ENCODE assay signal across 15 cellular contexts in the genomic region with DNA sequence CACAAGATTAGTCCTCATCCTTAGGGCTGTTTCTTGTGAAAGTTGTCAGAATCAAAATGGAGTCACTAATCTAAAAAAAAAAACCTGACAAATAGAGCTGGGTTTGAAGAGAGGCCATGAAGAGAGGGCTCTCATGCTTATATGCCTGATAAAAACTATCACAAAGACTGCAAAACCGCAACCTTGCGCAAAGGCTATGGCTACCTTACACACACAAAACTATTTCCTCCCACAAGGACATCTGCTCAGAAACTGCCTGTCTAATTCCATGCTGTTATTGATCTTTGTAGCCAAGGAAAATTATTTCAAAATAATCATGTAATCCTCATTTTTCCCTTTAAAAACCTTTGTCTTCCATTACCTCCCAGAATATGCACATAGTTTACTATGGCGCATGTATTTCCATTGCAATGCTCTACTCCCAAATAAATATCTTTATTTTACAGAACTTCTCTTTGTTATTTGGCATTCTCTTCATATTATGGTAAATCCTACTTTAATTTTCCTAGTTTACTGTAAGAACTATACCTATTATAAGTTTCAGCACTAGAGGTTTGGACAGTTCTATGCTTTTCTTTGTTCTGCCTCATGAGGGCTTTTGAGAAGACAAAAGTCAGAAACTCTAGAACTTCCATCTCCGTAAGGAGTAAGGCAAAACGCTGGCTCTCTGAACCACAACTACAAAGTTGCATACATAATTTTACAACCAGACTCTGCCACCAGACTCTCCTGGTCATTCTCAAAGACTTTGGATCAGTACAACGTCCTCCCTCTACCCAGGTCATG. TPM values are rescaled to one million over a fixed set of nuclear protein-coding genes. Genes with fewer than 3 reads are reported as not detected.
A peak's percentile ranks its signal among the peaks of the same experiment; 100 is the strongest.
DNase-seq lines count a peak whose midpoint lies in the region; ATAC-seq and TF ChIP-seq lines count a peak whose summit lies in the region.
"Had no signal": no experiment of that assay in that cellular context is flagged by ENCODE, and none has a peak within 500 bp of the region (broad histone marks: within the 10 kb centered on the region; RNA-seq: fewer than 3 reads in every experiment).

No MANE protein-coding gene starts in this region.

- peak; percentile 44 for DNase-seq in EH (ENCODE audit: low read depth)
- peak; percentile 43 for DNase-seq in M059J (ENCODE audit: low read depth)
- peak; percentile 51 for DNase-seq in amniotic epithelial cell (ENCODE audit: low read depth)
- peak; percentile 7 for DNase-seq in kidney glomerular epithelial cell (lab: John Stamatoyannopoulos, UW)
- no peak for DNase-seq in Calu3
- DNase-seq in substantia nigra (lab: John Stamatoyannopoulos, UW), result no peak
- DNase-seq in activated CD4-positive, alpha-beta T cell treated with anti-CD3 and anti-CD28 coated beads, Interleukin-2, amount 50 U/mL, for 4 hours, result no peak
- DNase-seq: activated CD4-positive, alpha-beta T cell treated with anti-CD3 and anti-CD28 coated beads, Interleukin-2, amount 10 ng/mL, durations not matched to agents 7 days and 5 days; effector CD4-positive, alpha-beta T cell; mucosa of descending colon; right cardiac atrium; tibial artery had no signal

- no TSS peak for BruUV-seq in Calu3 (replicated peaks; lab: Mats Ljungman, UMichigan)

- H3K36me3 Mint-ChIP-seq in Calu3 (ENCODE audit: insufficient read depth, unreplicated experiment), result no peaks in the 10 kb centered on the region
- H3K36me3 Mint-ChIP-seq: activated naive CD4-positive, alpha-beta T cell treated with anti-CD3 and anti-CD28 coated beads, Interleukin-2, amount 50 U/mL, for 24 hours had no signal

- intact Hi-C loops in Calu3 (cut with micrococcal nuclease; ENCODE audit: unreplicated experiment), result no loop called here

- no peak for TF ChIP-seq CTCF in Calu3 (IDR thresholded peaks at IDR 0.05; ENCODE audit: unreplicated experiment)

- H3K27ac Mint-ChIP-seq in Calu3 (ENCODE audit: unreplicated experiment), result no peak overlapping the region
- H3K27ac Mint-ChIP-seq: activated CD4-positive, alpha-beta T cell treated with anti-CD3 and anti-CD28 coated beads, Interleukin-2, amount 10 ng/mL, durations not matched to agents 7 days and 5 days; activated naive CD4-positive, alpha-beta T cell treated with anti-CD3 and anti-CD28 coated beads, Interleukin-2, amount 50 U/mL, for 24 hours had no signal

- H3K4me1 Mint-ChIP-seq in Calu3 (ENCODE audit: low read depth, unreplicated experiment), result no peaks in the 10 kb centered on the region
- H3K4me1 Mint-ChIP-seq: activated CD4-positive, alpha-beta T cell treated with anti-CD3 and anti-CD28 coated beads, Interleukin-2, amount 10 ng/mL, durations not matched to agents 7 days and 5 days; activated naive CD4-positive, alpha-beta T cell treated with anti-CD3 and anti-CD28 coated beads, Interleukin-2, amount 50 U/mL, for 24 hours had no signal

- peaks cover 69% of the 10 kb centered on the region for H3K27me3 Mint-ChIP-seq in Calu3 (ENCODE audit: unreplicated experiment)

- CTCF ChIA-PET in Calu3 (lab: Charles Lee), result no interaction called here

- peaks cover 2% of the 10 kb centered on the region for H3K9me3 Mint-ChIP-seq in Calu3 (ENCODE audit: low read depth, unreplicated experiment)
- H3K9me3 Mint-ChIP-seq: activated CD4-positive, alpha-beta T cell treated with anti-CD3 and anti-CD28 coated beads, Interleukin-2, amount 10 ng/mL, durations not matched to agents 7 days and 5 days; activated naive CD4-positive, alpha-beta T cell treated with anti-CD3 and anti-CD28 coated beads, Interleukin-2, amount 50 U/mL, for 24 hours had no signal

- no peak overlapping the region for H3K27ac ChIP-seq in substantia nigra (ENCODE audit: low read depth, low read length, poor library complexity, severe bottlenecking)
- H3K27ac ChIP-seq: SJCRH30, tibial artery had no signal

- no peak overlapping the region for H3K4me3 Mint-ChIP-seq in Calu3 (ENCODE audit: low read depth, unreplicated experiment)
- H3K4me3 Mint-ChIP-seq: activated CD4-positive, alpha-beta T cell treated with anti-CD3 and anti-CD28 coated beads, Interleukin-2, amount 10 ng/mL, durations not matched to agents 7 days and 5 days; activated naive CD4-positive, alpha-beta T cell treated with anti-CD3 and anti-CD28 coated beads, Interleukin-2, amount 50 U/mL, for 24 hours had no signal

- no peak for ATAC-seq in GM21515 (IDR thresholded peaks at IDR 0.05; ENCODE audit: unreplicated experiment)
- ATAC-seq: mucosa of descending colon, right cardiac atrium had no signal

RNA-seq across cellular contexts. Expression of a gene that starts 9.6 kb away (rescaled TPM):
- not detected in 2 replicates for total RNA-seq in M059J (2014; rRNA removed; shearing (Covaris generic))
- 0.32 TPM in 1 of 2 replicates, not detected in the other for total RNA-seq in Calu3 (2022)
- total RNA-seq: activated CD4-positive, alpha-beta T cell treated with anti-CD3 and anti-CD28 coated beads, Interleukin-2, amount 10 ng/mL, durations not matched to agents 7 days and 5 days; right cardiac atrium had no signal

RNA-seq across cellular contexts. Expression of a gene that starts 52.5 kb away (rescaled TPM):
- 22.0 and 33.3 TPM in 2 replicates for total RNA-seq in M059J (2014; rRNA removed; shearing (Covaris generic))
- 23.4 and 33.2 TPM in 2 replicates for total RNA-seq in Calu3 (2022)

Comparison
In these comparisons a context has a peak if more than half of its experiments do, and no peak if none do; other contexts are left out.
1. DNase-seq: peak in EH (single experiment), M059J (single experiment), amniotic epithelial cell (single experiment) and kidney glomerular epithelial cell (single experiment); none in Calu3 (single experiment), substantia nigra (0 of 49) and activated CD4-positive, alpha-beta T cell treated with anti-CD3 and anti-CD28 coated beads, Interleukin-2, amount 50 U/mL, for 4 hours (0 of 2).